19 cellular contexts compared by ENCODE assay signal in genomic region chr1:228891134-228892034, GRCh38.
DNase-seq lines count a peak whose midpoint lies in the region; ATAC-seq and TF ChIP-seq lines count a peak whose summit lies in the region.
"Had no signal": no experiment of that assay in that cellular context is flagged by ENCODE, and none has a peak within 500 bp of the region (broad histone marks: within the 10 kb centered on the region; RNA-seq: fewer than 3 reads in every experiment).

No MANE protein-coding gene starts in this region.

- H3K4me1 Mint-ChIP-seq in nephron progenitor cell = peaks cover 18% of the 10 kb centered on the region
- H3K4me1 Mint-ChIP-seq: H9 had no signal

- H3K9ac ChIP-seq in IMR-90 (ENCODE audit: low read depth, low read length) = no peak overlapping the region
- H3K9ac ChIP-seq: BLaER1 had no signal

- no peak overlapping the region for H2AK5ac ChIP-seq in IMR-90 (ENCODE audit: low read depth, low read length)

- DNase-seq in BJ (ENCODE audit: low read depth) = peak; percentile 26
- peak; percentile 65 for DNase-seq in IMR-90
- peak; percentile 70 for DNase-seq in esophagus muscularis mucosa (ENCODE audit: extremely low spot score)
- DNase-seq in nephron progenitor cell = no peak
- no peak for DNase-seq in GM19240 (ENCODE audit: insufficient read length, low spot score)
- DNase-seq in KBM-7 = no peak
- no peak for DNase-seq in esophagus squamous epithelium (lab: John Stamatoyannopoulos, UW)
- DNase-seq in MV-4-11 (lab: John Stamatoyannopoulos, UW) = no peak
- DNase-seq: 8988T; CD8-positive, alpha-beta memory T cell; DMS79 treated with DMSO at 0.1 percent for 48 hours; GDM1; H9; NCI-H1436; NCI-H2029 treated with DMSO at 0.1 percent for 48 hours; NCI-H2171 treated with DMSO at 0.1 percent for 48 hours; NCI-H748 treated with DMSO at 0.1 percent for 48 hours; OCI-M1 had no signal

- no peak overlapping the region for H3K56ac ChIP-seq in IMR-90 (ENCODE audit: extremely low read depth, insufficient read depth, low read length)

- H3K14ac ChIP-seq in IMR-90 (replicated peaks; ENCODE audit: low read depth, low read length) = no peak overlapping the region

- H4K91ac ChIP-seq in IMR-90 (ENCODE audit: insufficient read depth, low read depth, low read length) = no peak overlapping the region

- peak overlapping the region; percentile 15 for H3K27ac Mint-ChIP-seq in nephron progenitor cell
- H3K27ac Mint-ChIP-seq: CD8-positive, alpha-beta memory T cell had no signal

- H3K4me1 ChIP-seq in IMR-90 (ENCODE audit: control insufficient read depth, insufficient read depth, low read length) (peaks cover 4% of the 10 kb centered on the region; the same call in 1 of the 2 replicates), esophagus muscularis mucosa (no peaks in the 10 kb centered on the region), esophagus squamous epithelium (no peaks in the 10 kb centered on the region)
- H3K4me1 ChIP-seq: BLaER1 had no signal

- CTCF ChIA-PET in BJ (lab: Yijun Ruan, JAX) (interaction anchor here (1.0 to 1.1 kb wide), 2 partner anchors 37 to 133 kb away, joined by 3 read pairs; no protein-coding TSS in a partner anchor), IMR-90 (lab: Yijun Ruan, JAX) (no interaction called here)

- no peaks in the 10 kb centered on the region for H3K27me3 ChIP-seq in BJ (ENCODE audit: control insufficient read depth, insufficient read depth, low read length)
- H3K27me3 ChIP-seq in IMR-90 (ENCODE audit: control insufficient read depth, insufficient read depth, low read length) = peaks cover 9% of the 10 kb centered on the region
- no peaks in the 10 kb centered on the region for H3K27me3 ChIP-seq in esophagus muscularis mucosa
- peaks cover 0 to 2% (median 0%) of the 10 kb centered on the region in 4 donors for H3K27me3 ChIP-seq in esophagus squamous epithelium
- H3K27me3 ChIP-seq: BLaER1 had no signal

- no peak overlapping the region for H3K4me3 Mint-ChIP-seq in nephron progenitor cell
- H3K4me3 Mint-ChIP-seq: CD8-positive, alpha-beta memory T cell; H9 had no signal

- ATAC-seq in IMR-90 (ENCODE audit: low read depth) = peak; percentile 66

- POLR2A ChIA-PET in BJ (lab: Charles Lee) (no interaction called here), IMR-90 (lab: Charles Lee; ENCODE audit: unreplicated experiment) (interaction anchor here (1.1 kb wide), 1 partner anchor 9 kb away, joined by 3 read pairs; no protein-coding TSS in a partner anchor)

- TF ChIP-seq POLR2A in IMR-90 (IDR thresholded peaks at IDR 0.05; ENCODE audit: low read depth, low read length) = no peak
- TF ChIP-seq POLR2A in esophagus muscularis mucosa (IDR thresholded peaks at IDR 0.05; ENCODE audit: low read depth) = no peak
- TF ChIP-seq POLR2A in esophagus squamous epithelium (IDR thresholded peaks at IDR 0.05) = no peak

- no peaks in the 10 kb centered on the region for H4K20me1 ChIP-seq in IMR-90 (ENCODE audit: insufficient read depth, low read length)
- H4K20me1 ChIP-seq: BLaER1 had no signal

- no peak for TF ChIP-seq EP300 in esophagus muscularis mucosa (IDR thresholded peaks at IDR 0.05)

- TF ChIP-seq CTCF in BJ (IDR thresholded peaks at IDR 0.05; ENCODE audit: insufficient read depth, low read depth, low read length) (no peak), IMR-90 (conservative IDR thresholded peaks at IDR 0.05; ENCODE audit: low read depth, low read length) (no peak), esophagus muscularis mucosa (IDR thresholded peaks at IDR 0.05) (no peak), nephron progenitor cell (IDR thresholded peaks at IDR 0.05) (no peak), esophagus squamous epithelium (IDR thresholded peaks at IDR 0.05) (no peak)

- H3K9me1 ChIP-seq in IMR-90 (ENCODE audit: insufficient read depth, low read length) = no peaks in the 10 kb centered on the region

- no peak overlapping the region for H2BK15ac ChIP-seq in IMR-90 (ENCODE audit: low read depth, low read length)

- H2AK9ac ChIP-seq in IMR-90 (replicated peaks; ENCODE audit: low read depth, low read length, poor library complexity) = no peak overlapping the region

- no peak overlapping the region for H3K27ac ChIP-seq in IMR-90 (ENCODE audit: insufficient read depth, low read length)
- no peak overlapping the region for H3K27ac ChIP-seq in esophagus muscularis mucosa (replicated peaks in 1 of 4)
- no peak overlapping the region for H3K27ac ChIP-seq in esophagus squamous epithelium
- H3K27ac ChIP-seq: BLaER1 had no signal

- H3K4me3 ChIP-seq in BJ (ENCODE audit: low read depth, low read length) (no peak overlapping the region), IMR-90 (ENCODE audit: insufficient read depth, low read depth, low read length) (no peak overlapping the region), esophagus muscularis mucosa (no peak overlapping the region), esophagus squamous epithelium (no peak overlapping the region)
- H3K4me3 ChIP-seq: BLaER1 had no signal

- no peak overlapping the region; the same call in 1 of the 2 replicates for H4K5ac ChIP-seq in IMR-90 (ENCODE audit: low read depth, low read length)

- TF ChIP-seq RAD21 in IMR-90 (IDR thresholded peaks at IDR 0.05; ENCODE audit: low read length) = no peak

- 0 out of 2 replicates have a peak overlapping the region, but pooled peaks have one; percentile 8 for H3K18ac ChIP-seq in IMR-90 (ENCODE audit: low read depth, low read length)

- H3K4me2 ChIP-seq in IMR-90 (ENCODE audit: low read depth, low read length) = peak overlapping the region; percentile 31; the same call in 1 of the 2 replicates
- H3K4me2 ChIP-seq: BLaER1 had no signal

- H3K9me3 Mint-ChIP-seq in nephron progenitor cell = peaks cover 13% of the 10 kb centered on the region
- H3K9me3 Mint-ChIP-seq: CD8-positive, alpha-beta memory T cell had no signal

- H2BK20ac ChIP-seq in IMR-90 (ENCODE audit: low read depth, low read length) = no peak overlapping the region

- no peaks in the 10 kb centered on the region for H3K36me3 Mint-ChIP-seq in nephron progenitor cell (ENCODE audit: low read depth)
- H3K36me3 Mint-ChIP-seq: CD8-positive, alpha-beta memory T cell had no signal

- H3K36me3 ChIP-seq in BJ (ENCODE audit: control insufficient read depth, insufficient read depth, low read length) (no peaks in the 10 kb centered on the region), IMR-90 (ENCODE audit: control insufficient read depth, insufficient read depth, low read length) (no peaks in the 10 kb centered on the region), esophagus muscularis mucosa (no peaks in the 10 kb centered on the region), esophagus squamous epithelium (no peaks in the 10 kb centered on the region)
- H3K36me3 ChIP-seq: BLaER1 had no signal

- 60% methylated on average over 3 of the region's 18 CpGs; no CpG with 5 or more reads in 1 of the 2 experiments for WGBS in IMR-90 (ENCODE audit: extremely low coverage in 2 of 2, insufficient read length in 1 of 2), 2 experiments
- WGBS in esophagus muscularis mucosa = 89% methylated on average over 18 of the region's 18 CpGs
- WGBS in esophagus squamous epithelium, 2 donors = 74 to 78% methylated on average over 14 to 15 of the region's 18 CpGs

- H3K4ac ChIP-seq in IMR-90 (ENCODE audit: low read depth, low read length) = no peak overlapping the region

- H3K79me1 ChIP-seq in IMR-90 (ENCODE audit: low read depth in 1 of 2, low read length in 2 of 2) = no peaks in the 10 kb centered on the region

- intact Hi-C loops in IMR-90 (cut with micrococcal nuclease) = no loop called here
- intact Hi-C loops in esophagus muscularis mucosa (cut with DNase I) = no loop called here
- intact Hi-C loops in esophagus squamous epithelium (cut with DNase I) = no loop called here

- H2AFZ ChIP-seq in IMR-90 (replicated peaks; ENCODE audit: low read length, poor library complexity) = no peak overlapping the region

- H3K23ac ChIP-seq in IMR-90 (ENCODE audit: low read depth, low read length) = no peak overlapping the region

- H2BK5ac ChIP-seq in IMR-90 (ENCODE audit: low read depth, low read length, poor library complexity, severe bottlenecking) = no peak overlapping the region

- no peak overlapping the region for H4K8ac ChIP-seq in IMR-90 (ENCODE audit: low read depth in 2 of 2, low read length in 2 of 2)

- H3K9me3 ChIP-seq in IMR-90 (ENCODE audit: control insufficient read depth, insufficient read depth, low read length) (no peaks in the 10 kb centered on the region), esophagus muscularis mucosa (no peaks in the 10 kb centered on the region), esophagus squamous epithelium (no peaks in the 10 kb centered on the region)
- H3K9me3 ChIP-seq: BLaER1 had no signal

- dilution Hi-C loops in IMR-90 (cut with HindIII; ENCODE audit: low sequenced_read_pairs, unreplicated experiment) = no loop called here

- in situ Hi-C loops in IMR-90 (cut with MboI; ENCODE audit: low sequenced_read_pairs) = no loop called here
- in situ Hi-C loops in KBM-7 (cut with MboI; ENCODE audit: low pct_unique_long_range_greater_than_20kb, low sequenced_read_pairs) = no loop called here

- no TSS peak for BruUV-seq in IMR-90 (replicated peaks; lab: Mats Ljungman, UMichigan)

- no peak overlapping the region for H2BK120ac ChIP-seq in IMR-90 (ENCODE audit: low read depth, low read length)

- H3K27me3 Mint-ChIP-seq in nephron progenitor cell (ENCODE audit: low read depth, poor library complexity) = no peaks in the 10 kb centered on the region

TF ChIP-seq in IMR-90, 13 proteins besides CTCF, POLR2A, EP300 and RAD21:
- no peak for TF ChIP-seq CEBPB (IDR thresholded peaks at IDR 0.05; ENCODE audit: low read depth, low read length)
- TF ChIP-seq RCOR1 (IDR thresholded peaks at IDR 0.05; ENCODE audit: insufficient replicate concordance, low read length) = no peak
- no peak for TF ChIP-seq MAFK (IDR thresholded peaks at IDR 0.05; ENCODE audit: low read depth, low read length)
- TF ChIP-seq NFE2L2 (IDR thresholded peaks at IDR 0.05; ENCODE audit: low read depth, low read length) = no peak
- no peak for TF ChIP-seq FOS (IDR thresholded peaks at IDR 0.05; ENCODE audit: low read depth, low read length)
- no peak for TF ChIP-seq MXI1 (IDR thresholded peaks at IDR 0.05; ENCODE audit: borderline replicate concordance, low read depth, low read length)
- no peak for TF ChIP-seq CHD1 (IDR thresholded peaks at IDR 0.05; ENCODE audit: low read depth, low read length)
- TF ChIP-seq USF2 (IDR thresholded peaks at IDR 0.05; ENCODE audit: low read depth, low read length) = no peak
- TF ChIP-seq BHLHE40 (IDR thresholded peaks at IDR 0.05; ENCODE audit: low read depth, low read length) = no peak
- no peak for TF ChIP-seq RFX5 (IDR thresholded peaks at IDR 0.05; ENCODE audit: low read depth, low read length)
- no peak for TF ChIP-seq SMC3 (IDR thresholded peaks at IDR 0.05; ENCODE audit: low read depth, low read length)
- TF ChIP-seq MAZ (IDR thresholded peaks at IDR 0.05; ENCODE audit: borderline replicate concordance, low read depth, low read length) = no peak

Comparison
In these comparisons a context has a peak if more than half of its experiments do, and no peak if none do; other contexts are left out.
1. DNase-seq: peak in BJ (single experiment), IMR-90 (single experiment) and esophagus muscularis mucosa (single experiment); none in nephron progenitor cell (single experiment), GM19240 (single experiment), KBM-7 (single experiment), esophagus squamous epithelium (single experiment) and MV-4-11 (single experiment).